Comparison of ENCODE assay signal across 8 cellular contexts in genomic region chr12:38664661-38665269, GRCh38.
A peak's percentile ranks its signal among the peaks of the same experiment; 100 is the strongest.
DNase-seq lines count a peak whose midpoint lies in the region; ATAC-seq, FAIRE-seq and TF ChIP-seq lines count a peak whose summit lies in the region.

No MANE protein-coding gene starts in this region.

- FAIRE-seq in GM19239 (lab: Jason Lieb, UNC) = peak; percentile 79

- TF ChIP-seq CTCF in AG10803 (conservative IDR thresholded peaks at IDR 0.05; ENCODE audit: low read length) (peak; percentile 64), brain microvascular endothelial cell (IDR thresholded peaks at IDR 0.05; ENCODE audit: low read depth, low read length, missing control alignments) (peak; percentile 63), osteocyte (IDR thresholded peaks at IDR 0.05) (peak; percentile 66), vagina (IDR thresholded peaks at IDR 0.05) (no peak)

- DNase-seq in AG10803 (ENCODE audit: low read depth) (peak; percentile 22), GM19239 (ENCODE audit: insufficient read length, low spot score) (no peak), brain microvascular endothelial cell (no peak), osteocyte (ENCODE audit: extremely low spot score, unreplicated experiment) (no peak), vagina (ENCODE audit: extremely low spot score in 2 of 2) (no peak), hypothalamus (lab: John Stamatoyannopoulos, UW) (no peak), T-helper 9 cell (no peak)

- no peaks in the 10 kb centered on the region for H3K27me3 Mint-ChIP-seq in osteocyte (ENCODE audit: unreplicated experiment)

- H3K4me1 ChIP-seq in vagina = no peaks in the 10 kb centered on the region

- no peaks in the 10 kb centered on the region for H3K4me1 Mint-ChIP-seq in osteocyte (ENCODE audit: unreplicated experiment)

- intact Hi-C loops in vagina (cut with DNase I) = no loop called here

- no peak overlapping the region for H3K27ac Mint-ChIP-seq in osteocyte (ENCODE audit: unreplicated experiment)

- H3K36me3 ChIP-seq in brain microvascular endothelial cell (replicated peaks) = no peaks in the 10 kb centered on the region
- H3K36me3 ChIP-seq in vagina = no peaks in the 10 kb centered on the region

- no peak for TF ChIP-seq POLR2A in vagina (IDR thresholded peaks at IDR 0.05)

- H3K4me3 ChIP-seq in AG10803 (ENCODE audit: low read length) (no peak overlapping the region), brain microvascular endothelial cell (ENCODE audit: low read depth, low read length) (no peak overlapping the region), vagina (no peak overlapping the region)

- H3K27ac ChIP-seq in brain microvascular endothelial cell = no peak overlapping the region
- no peak overlapping the region for H3K27ac ChIP-seq in vagina

- no peaks in the 10 kb centered on the region for H3K9me3 ChIP-seq in vagina

- peak; percentile 66 for ATAC-seq in HG03558 (IDR thresholded peaks at IDR 0.05; ENCODE audit: extremely low read depth, unreplicated experiment)

- in situ Hi-C loops in brain microvascular endothelial cell (cut with HindIII; ENCODE audit: low pct_ligation_motif_present, low sequenced_read_pairs) = no loop called here

- no peaks in the 10 kb centered on the region for H3K27me3 ChIP-seq in brain microvascular endothelial cell (replicated peaks)
- H3K27me3 ChIP-seq in vagina = no peaks in the 10 kb centered on the region

- H3K4me3 Mint-ChIP-seq in osteocyte (ENCODE audit: unreplicated experiment) = no peak overlapping the region

- peaks cover 19% of the 10 kb centered on the region for H3K9me3 Mint-ChIP-seq in osteocyte (ENCODE audit: unreplicated experiment)

- H3K36me3 Mint-ChIP-seq in osteocyte (ENCODE audit: unreplicated experiment) = peaks cover 8% of the 10 kb centered on the region

Comparison
In these comparisons a context has a peak if more than half of its experiments do, and no peak if none do; other contexts are left out.
1. CTCF ChIP-seq: peak in AG10803 (single experiment), brain microvascular endothelial cell (single experiment) and osteocyte (single experiment); none in vagina (0 of 3).